17 cellular contexts compared by ENCODE assay signal in genomic region chr20:61767776-61768494, GRCh38.
DNase-seq lines count a peak whose midpoint lies in the region; ATAC-seq, FAIRE-seq and TF ChIP-seq lines count a peak whose summit lies in the region.
"Had no signal": no experiment of that assay in that cellular context is flagged by ENCODE, and none has a peak within 500 bp of the region (broad histone marks: within the 10 kb centered on the region; RNA-seq: fewer than 3 reads in every experiment).

No MANE protein-coding gene starts in this region.

- no peaks in the 10 kb centered on the region for H3K4me1 Mint-ChIP-seq in chondrocyte (ENCODE audit: low read depth)
- H3K4me1 Mint-ChIP-seq: B cell had no signal

- no peak overlapping the region for H2BK12ac ChIP-seq in neuronal stem cell (ENCODE audit: low read length)

- H3K9me3 Mint-ChIP-seq in chondrocyte (ENCODE audit: low read depth), result no peaks in the 10 kb centered on the region
- H3K9me3 Mint-ChIP-seq: CD8-positive, alpha-beta T cell had no signal

- no peak overlapping the region for H2BK120ac ChIP-seq in neuronal stem cell (ENCODE audit: low read depth, low read length)

- H3K9me3 ChIP-seq in neuronal stem cell (replicated peaks in 1 of 2; ENCODE audit: control insufficient read depth in 2 of 2, insufficient read depth in 1 of 2, low read depth in 1 of 2, low read length in 2 of 2), result no peaks in the 10 kb centered on the region
- no peaks in the 10 kb centered on the region for H3K9me3 ChIP-seq in sigmoid colon
- no peaks in the 10 kb centered on the region for H3K9me3 ChIP-seq in thyroid gland
- H3K9me3 ChIP-seq: BLaER1 treated with 17β-estradiol and CSF1 and Interleukin-3, amounts not matched to agents 10 nM and 100 nM; HAP-1 had no signal

- no peak overlapping the region for H4K91ac ChIP-seq in neuronal stem cell (ENCODE audit: low read depth, low read length, poor library complexity)

- no peak overlapping the region for H3K23ac ChIP-seq in neuronal stem cell (ENCODE audit: low read depth, low read length, poor library complexity)

- no peak overlapping the region for H3K27ac Mint-ChIP-seq in chondrocyte (ENCODE audit: unreplicated experiment)
- H3K27ac Mint-ChIP-seq: B cell; CD8-positive, alpha-beta T cell had no signal

- H4K8ac ChIP-seq in neuronal stem cell (ENCODE audit: low read depth, low read length), result no peak overlapping the region

- no CpG with 5 or more reads among the region's 14 CpGs for WGBS in neuronal stem cell (ENCODE audit: extremely low coverage in 2 of 2, insufficient read length in 2 of 2, insufficient replicate concordance in 1 of 2), 2 donors
- WGBS in sigmoid colon, 2 donors, result 78 to 86% methylated on average over 14 of the region's 14 CpGs
- 86 to 87% methylated on average over 14 of the region's 14 CpGs for WGBS in thyroid gland, 2 donors

- no peak overlapping the region for H3K4me3 ChIP-seq in neuronal stem cell (ENCODE audit: low read length in 2 of 2)
- H3K4me3 ChIP-seq in sigmoid colon, result no peak overlapping the region
- H3K4me3 ChIP-seq in thyroid gland (replicated peaks in 1 of 3), result no peak overlapping the region
- H3K4me3 ChIP-seq: BLaER1 treated with 17β-estradiol and CSF1 and Interleukin-3, amounts not matched to agents 10 nM and 100 nM; GM12878; GM23248; HAP-1 had no signal

- peak; percentile 98 for FAIRE-seq in HTR-8/SVneo (lab: Jason Lieb, UNC)
- FAIRE-seq: GM12878, GM19239 had no signal

- H2AK5ac ChIP-seq in neuronal stem cell (ENCODE audit: low read depth, low read length), result peak overlapping the region; percentile 24

- no peak overlapping the region for H2AFZ ChIP-seq in neuronal stem cell (ENCODE audit: low read length)
- H2AFZ ChIP-seq: GM23248 had no signal

- no peak overlapping the region for H3K4me2 ChIP-seq in neuronal stem cell (ENCODE audit: insufficient read depth, low read length, poor library complexity, severe bottlenecking)

- no peak overlapping the region for H3K9ac ChIP-seq in neuronal stem cell (ENCODE audit: low read depth, low read length, poor library complexity)
- H3K9ac ChIP-seq: BLaER1 treated with 17β-estradiol and CSF1 and Interleukin-3, amounts not matched to agents 10 nM and 100 nM; GM23248 had no signal

- H3K79me1 ChIP-seq in neuronal stem cell (ENCODE audit: low read depth, low read length), result no peaks in the 10 kb centered on the region

- H3K36me3 ChIP-seq in neuronal stem cell (replicated peaks in 1 of 2; ENCODE audit: control insufficient read depth in 2 of 2, insufficient read depth in 2 of 2, low read length in 2 of 2) (no peaks in the 10 kb centered on the region), sigmoid colon (no peaks in the 10 kb centered on the region), thyroid gland (no peaks in the 10 kb centered on the region)
- H3K36me3 ChIP-seq: BLaER1 treated with 17β-estradiol and CSF1 and Interleukin-3, amounts not matched to agents 10 nM and 100 nM; HAP-1 had no signal

- ATAC-seq in HG03469 (IDR thresholded peaks at IDR 0.05; ENCODE audit: unreplicated experiment), result no peak
- ATAC-seq: CD8-positive, alpha-beta T cell; GM12878 had no signal

- H3K18ac ChIP-seq in neuronal stem cell (ENCODE audit: low read length), result peak overlapping the region; percentile 19

- TF ChIP-seq EP300 in sigmoid colon (IDR thresholded peaks at IDR 0.05), result no peak

- TF ChIP-seq POLR2A in sigmoid colon (IDR thresholded peaks at IDR 0.05) (no peak), thyroid gland (IDR thresholded peaks at IDR 0.05) (no peak)

- TF ChIP-seq CTCF in chondrocyte (IDR thresholded peaks at IDR 0.05) (no peak), sigmoid colon (IDR thresholded peaks at IDR 0.05) (no peak), thyroid gland (IDR thresholded peaks at IDR 0.05) (no peak)

- peak overlapping the region; percentile 39 for H2BK15ac ChIP-seq in neuronal stem cell (ENCODE audit: low read length)

- H3K4ac ChIP-seq in neuronal stem cell (ENCODE audit: low read length), result no peak overlapping the region

- no peak overlapping the region for H3K27ac ChIP-seq in neuronal stem cell (replicated peaks; ENCODE audit: low read length)
- H3K27ac ChIP-seq in sigmoid colon, result no peak overlapping the region
- no peak overlapping the region for H3K27ac ChIP-seq in thyroid gland
- H3K27ac ChIP-seq: BLaER1 treated with 17β-estradiol and CSF1 and Interleukin-3, amounts not matched to agents 10 nM and 100 nM; GM23248 had no signal

- intact Hi-C loops in sigmoid colon (cut with DNase I) (no loop called here), thyroid gland (cut with DNase I) (no loop called here)

- H3K27me3 Mint-ChIP-seq in chondrocyte (ENCODE audit: low read depth), result peaks cover 26% of the 10 kb centered on the region
- H3K27me3 Mint-ChIP-seq: B cell had no signal

- H2BK5ac ChIP-seq in neuronal stem cell (ENCODE audit: low read length), result no peak overlapping the region

- H3K4me1 ChIP-seq in neuronal stem cell (ENCODE audit: control insufficient read depth in 2 of 2, insufficient read depth in 1 of 2, low read depth in 1 of 2, low read length in 2 of 2) (no peaks in the 10 kb centered on the region), sigmoid colon (no peaks in the 10 kb centered on the region), thyroid gland (no peaks in the 10 kb centered on the region)
- H3K4me1 ChIP-seq: HAP-1 had no signal

- no peak for DNase-seq in HTR-8/SVneo (ENCODE audit: insufficient read length, low spot score)
- DNase-seq in chondrocyte (ENCODE audit: low spot score), result peak; percentile 72
- DNase-seq in neuronal stem cell (ENCODE audit: low spot score), result no peak
- DNase-seq in sigmoid colon, result peak; percentile 57
- no peak for DNase-seq in ureter (ENCODE audit: low spot score)
- DNase-seq in thyroid gland, result no peak
- DNase-seq: Calu3; CD8-positive, alpha-beta T cell; DND-41; EL; GM23248 had no signal

- H3K27me3 ChIP-seq in neuronal stem cell (ENCODE audit: control insufficient read depth in 3 of 3, insufficient read depth in 3 of 3, low read depth in 1 of 3, low read length in 3 of 3) (no peaks in the 10 kb centered on the region), sigmoid colon (peaks cover 0 to 28% (median 0%) of the 10 kb centered on the region in 3 donors), thyroid gland (no peaks in the 10 kb centered on the region)
- H3K27me3 ChIP-seq: BLaER1 treated with 17β-estradiol and CSF1 and Interleukin-3, amounts not matched to agents 10 nM and 100 nM had no signal

- H3K4me3 Mint-ChIP-seq in chondrocyte (ENCODE audit: unreplicated experiment), result no peak overlapping the region
- H3K4me3 Mint-ChIP-seq: B cell; CD8-positive, alpha-beta T cell had no signal

- no peaks in the 10 kb centered on the region for H3K36me3 Mint-ChIP-seq in chondrocyte (ENCODE audit: low read depth)
- H3K36me3 Mint-ChIP-seq: CD8-positive, alpha-beta T cell had no signal

- H3K14ac ChIP-seq in neuronal stem cell (ENCODE audit: low read length), result no peak overlapping the region

Comparison
In these comparisons a context has a peak if more than half of its experiments do, and no peak if none do; other contexts are left out.
1. DNase-seq: peak in chondrocyte (single experiment) and sigmoid colon (single experiment); none in HTR-8/SVneo (single experiment), neuronal stem cell (single experiment), ureter (single experiment) and thyroid gland (0 of 2).